In genomic region chr17:18246109-18246725, GRCh38 we compare ENCODE assay signal across 27 cellular contexts. TPM values are rescaled to one million over a fixed set of nuclear protein-coding genes. Genes with fewer than 3 reads are reported as not detected.
DNase-seq lines count a peak whose midpoint lies in the region; ATAC-seq and TF ChIP-seq lines count a peak whose summit lies in the region.
"Had no signal": no experiment of that assay in that cellular context is flagged by ENCODE, and none has a peak within 500 bp of the region (broad histone marks: within the 10 kb centered on the region; RNA-seq: fewer than 3 reads in every experiment).

No MANE protein-coding gene starts in this region.

- no peak for ATAC-seq in stimulated activated effector memory CD8-positive, alpha-beta T cell treated with anti-CD3 and anti-CD28 coated beads, Interleukin-12 subunit alpha, Interleukin-12 subunit beta, amount 100 ng/mL, for 72 hours
- ATAC-seq in HG02623 (IDR thresholded peaks at IDR 0.05; ENCODE audit: unreplicated experiment) (no peak), gastrocnemius medialis (no peak), HG03159 (IDR thresholded peaks at IDR 0.05; ENCODE audit: unreplicated experiment) (no peak)
- ATAC-seq: activated naive CD8-positive, alpha-beta T cell treated with anti-CD3 and anti-CD28 coated beads, Interleukin-2, amount 50 U/mL, for 24 hours had no signal

- H2BK15ac ChIP-seq in H9 (ENCODE audit: low read depth, low read length), result no peak overlapping the region

- WGBS in H9 (ENCODE audit: extremely low coverage, insufficient read length, low lambda C conversion rate), result no CpG with 5 or more reads among the region's 24 CpGs
- WGBS in esophagus squamous epithelium, 2 donors, result 49 to 86% methylated on average over 2 to 6 of the region's 24 CpGs

- peak overlapping the region; percentile 46 for H3K4me2 ChIP-seq in H9 (ENCODE audit: insufficient read depth, insufficient read length, low read length)

- H3K79me1 ChIP-seq in H9 (ENCODE audit: insufficient read depth, low read depth, low read length, poor library complexity, severe bottlenecking), result no peaks in the 10 kb centered on the region

- no peak overlapping the region for H2AK5ac ChIP-seq in H9 (ENCODE audit: insufficient read length, low read length)

- H3K9me3 Mint-ChIP-seq in H9, result no peaks in the 10 kb centered on the region; a peak in 1 of 5 replicates
- no peaks in the 10 kb centered on the region for H3K9me3 Mint-ChIP-seq in stimulated activated effector memory CD8-positive, alpha-beta T cell treated with anti-CD3 and anti-CD28 coated beads, Interleukin-12 subunit alpha, Interleukin-12 subunit beta, amount 100 ng/mL, for 72 hours
- H3K9me3 Mint-ChIP-seq: activated B cell treated with CpG ODN at 0.5 μM for 24 hours; activated naive CD8-positive, alpha-beta T cell treated with anti-CD3 and anti-CD28 coated beads, Interleukin-2, amount 50 U/mL, for 24 hours; brain; CD4-positive, alpha-beta T cell; immature natural killer cell; nephron; T-helper 2 cell treated with Interferon-gamma antibody and Interleukin-4, amounts not matched to agents 5 μg/mL and 100 μg/mL, for 36 hours had no signal

- H3K4me1 ChIP-seq in H9 (ENCODE audit: insufficient read depth, low read length) (peaks cover 3% of the 10 kb centered on the region; the same call in 1 of the 2 replicates), esophagus squamous epithelium (peaks cover 20 to 84% (median 26%) of the 10 kb centered on the region in 3 donors), gastrocnemius medialis (peaks cover 5 to 8% of the 10 kb centered on the region in 2 donors)
- H3K4me1 ChIP-seq: uterus had no signal

- H3K14ac ChIP-seq in H9 (ENCODE audit: insufficient read depth, low read length), result no peak overlapping the region

- H4K5ac ChIP-seq in H9 (ENCODE audit: insufficient read length, low read depth, low read length), result no peak overlapping the region

- H3K56ac ChIP-seq in H9 (ENCODE audit: insufficient read length, low read depth, low read length), result no peak overlapping the region

- peaks cover 22 to 98% (median 25%) of the 10 kb centered on the region in 3 donors for H3K36me3 ChIP-seq in esophagus squamous epithelium
- H3K36me3 ChIP-seq in gastrocnemius medialis, result peaks cover 0 to 81% of the 10 kb centered on the region in 2 donors
- H3K36me3 ChIP-seq: uterus had no signal

- TF ChIP-seq CTCF in H9 (conservative IDR thresholded peaks at IDR 0.05) (no peak), VCaP (conservative IDR thresholded peaks at IDR 0.05) (no peak), esophagus squamous epithelium (IDR thresholded peaks at IDR 0.05) (no peak), gastrocnemius medialis (IDR thresholded peaks at IDR 0.05 in 4 of 5, conservative IDR thresholded peaks at IDR 0.05 in 1 of 5) (no peak)

- H3K18ac ChIP-seq in H9 (ENCODE audit: insufficient read length, low read depth, low read length), result no peak overlapping the region

- intact Hi-C loops in esophagus squamous epithelium (cut with DNase I) (no loop called here), gastrocnemius medialis (cut with DNase I; ENCODE audit: low total_unique reads) (no loop called here)

- peaks cover 3% of the 10 kb centered on the region for H4K20me1 ChIP-seq in H9 (ENCODE audit: control insufficient read depth, insufficient read depth, insufficient read length)

- H3K36me3 Mint-ChIP-seq in H9 (ENCODE audit: insufficient read depth in 1 of 3, low read depth in 3 of 3), result peaks cover 18 to 85% (median 71%) of the 10 kb centered on the region in 3 experiments; a peak in 6 of 7 replicates
- peaks cover 84% of the 10 kb centered on the region for H3K36me3 Mint-ChIP-seq in stimulated activated effector memory CD8-positive, alpha-beta T cell treated with anti-CD3 and anti-CD28 coated beads, Interleukin-12 subunit alpha, Interleukin-12 subunit beta, amount 100 ng/mL, for 72 hours

- DNase-seq in H9 (no peak), esophagus squamous epithelium (lab: John Stamatoyannopoulos, UW) (no peak), NCI-H446 (lab: John Stamatoyannopoulos, UW) (no peak), gastrocnemius medialis (no peak)
- no peak for DNase-seq in stimulated activated effector memory CD8-positive, alpha-beta T cell treated with anti-CD3 and anti-CD28 coated beads, Interleukin-12 subunit alpha, Interleukin-12 subunit beta, amount 100 ng/mL, for 72 hours (ENCODE audit: low spot score in 2 of 2)
- DNase-seq: activated B cell treated with CpG ODN at 0.5 μM for 24 hours; activated CD4-positive, alpha-beta T cell treated with anti-CD3 and anti-CD28 coated beads, Interleukin-2, amount 50 U/mL, for 48 hours; activated CD8-positive, alpha-beta memory T cell treated with anti-CD3 and anti-CD28 coated beads, Interleukin-2, amount 50 U/mL, for 48 hours; activated effector memory CD4-positive, alpha-beta T cell treated with anti-CD3 and anti-CD28 coated beads, Interleukin-2, amount 50 U/mL, for 16 hours; activated naive CD8-positive, alpha-beta T cell treated with anti-CD3 and anti-CD28 coated beads, Interleukin-2, amount 50 U/mL, for 24 hours; CD4-positive, alpha-beta T cell; DMS153; GDM1; heart left ventricle; immature natural killer cell; left ventricle myocardium inferior; NCI-H1436 treated with DMSO at 0.1 percent for 48 hours; NCI-H524; sigmoid colon; uterus had no signal

- H3K4ac ChIP-seq in H9 (ENCODE audit: low read depth, low read length), result no peak overlapping the region

- H3K4me1 Mint-ChIP-seq in H9, result peaks cover 15 to 25% of the 10 kb centered on the region in 2 experiments
- peaks cover 7% of the 10 kb centered on the region for H3K4me1 Mint-ChIP-seq in stimulated activated effector memory CD8-positive, alpha-beta T cell treated with anti-CD3 and anti-CD28 coated beads, Interleukin-12 subunit alpha, Interleukin-12 subunit beta, amount 100 ng/mL, for 72 hours
- H3K4me1 Mint-ChIP-seq: activated naive CD8-positive, alpha-beta T cell treated with anti-CD3 and anti-CD28 coated beads, Interleukin-2, amount 50 U/mL, for 24 hours had no signal

- no peak overlapping the region for H3K23ac ChIP-seq in H9 (ENCODE audit: insufficient read length, low read depth, low read length)

- H3K4me3 ChIP-seq in esophagus squamous epithelium, result peak overlapping the region in 3 of 4 donors; percentile 20 to 54 (median 30)
- H3K4me3 ChIP-seq in gastrocnemius medialis, result no peak overlapping the region
- H3K4me3 ChIP-seq: heart left ventricle, sigmoid colon, uterus had no signal

- H3K9me3 ChIP-seq in H9 (ENCODE audit: control insufficient read depth, low read depth, low read length) (no peaks in the 10 kb centered on the region), esophagus squamous epithelium (no peaks in the 10 kb centered on the region), gastrocnemius medialis (no peaks in the 10 kb centered on the region)
- H3K9me3 ChIP-seq: heart left ventricle, left ventricle myocardium inferior, Peyer's patch, sigmoid colon, uterus had no signal

- H3K9ac ChIP-seq in H9 (ENCODE audit: extremely low read depth, insufficient read length, low read length), result no peak overlapping the region

- no peak overlapping the region for H2AFZ ChIP-seq in H9 (ENCODE audit: low read length)

- no peak overlapping the region for H4K91ac ChIP-seq in H9 (ENCODE audit: insufficient read length, low read depth, low read length)

- no peak overlapping the region for H2BK120ac ChIP-seq in H9 (ENCODE audit: low read depth, low read length, poor library complexity, severe bottlenecking)

- no peaks in the 10 kb centered on the region for H3K23me2 ChIP-seq in H9 (ENCODE audit: insufficient read length, low read depth, low read length, poor library complexity, severe bottlenecking)

- no peak overlapping the region for H2BK20ac ChIP-seq in H9 (ENCODE audit: low read depth, low read length, poor library complexity, severe bottlenecking)

- in situ Hi-C loops in gastrocnemius medialis (cut with MboI; ENCODE audit: low sequenced_read_pairs in 4 of 4), result no loop called here

- H4K8ac ChIP-seq in H9 (replicated peaks; ENCODE audit: insufficient read length, low read depth, low read length), result no peak overlapping the region

- H3K27me3 Mint-ChIP-seq in H9 (ENCODE audit: low read depth), result no peaks in the 10 kb centered on the region; the same call in 1 of the 2 replicates
- H3K27me3 Mint-ChIP-seq: activated B cell treated with CpG ODN at 0.5 μM for 24 hours; activated naive CD8-positive, alpha-beta T cell treated with anti-CD3 and anti-CD28 coated beads, Interleukin-2, amount 50 U/mL, for 24 hours; brain; CD4-positive, alpha-beta T cell had no signal

- no peak overlapping the region for H3T11ph ChIP-seq in H9 (ENCODE audit: low read length)

- no peaks in the 10 kb centered on the region for H3K27me3 ChIP-seq in H9 (ENCODE audit: insufficient read depth, low read length)
- H3K27me3 ChIP-seq in esophagus squamous epithelium, result no peaks in the 10 kb centered on the region
- no peaks in the 10 kb centered on the region for H3K27me3 ChIP-seq in gastrocnemius medialis
- H3K27me3 ChIP-seq: heart left ventricle, Peyer's patch, sigmoid colon, uterus had no signal

- TF ChIP-seq POLR2A in esophagus squamous epithelium (IDR thresholded peaks at IDR 0.05), result no peak
- TF ChIP-seq POLR2A in gastrocnemius medialis (IDR thresholded peaks at IDR 0.05), result no peak

- H3K27ac Mint-ChIP-seq in H9, result peak overlapping the region in 2 of 3 experiments; percentile 66 to 92; a peak in 3 of 7 replicates
- H3K27ac Mint-ChIP-seq in stimulated activated effector memory CD8-positive, alpha-beta T cell treated with anti-CD3 and anti-CD28 coated beads, Interleukin-12 subunit alpha, Interleukin-12 subunit beta, amount 100 ng/mL, for 72 hours, result peak overlapping the region; percentile 77
- H3K27ac Mint-ChIP-seq: activated B cell treated with CpG ODN at 0.5 μM for 24 hours; activated naive CD8-positive, alpha-beta T cell treated with anti-CD3 and anti-CD28 coated beads, Interleukin-2, amount 50 U/mL, for 24 hours; CD4-positive, alpha-beta T cell; immature natural killer cell; T-helper 2 cell treated with Interferon-gamma antibody and Interleukin-4, amounts not matched to agents 5 μg/mL and 100 μg/mL, for 36 hours had no signal

- H3K4me3 Mint-ChIP-seq in H9, result peak overlapping the region; percentile 83 to 92
- no peak overlapping the region for H3K4me3 Mint-ChIP-seq in stimulated activated effector memory CD8-positive, alpha-beta T cell treated with anti-CD3 and anti-CD28 coated beads, Interleukin-12 subunit alpha, Interleukin-12 subunit beta, amount 100 ng/mL, for 72 hours
- H3K4me3 Mint-ChIP-seq: activated B cell treated with CpG ODN at 0.5 μM for 24 hours; activated naive CD8-positive, alpha-beta T cell treated with anti-CD3 and anti-CD28 coated beads, Interleukin-2, amount 50 U/mL, for 24 hours; CD4-positive, alpha-beta T cell; immature natural killer cell; T-helper 2 cell treated with Interferon-gamma antibody and Interleukin-4, amounts not matched to agents 5 μg/mL and 100 μg/mL, for 36 hours had no signal

- no peak overlapping the region for H2BK5ac ChIP-seq in H9 (ENCODE audit: insufficient read length, low read length)

- no peak overlapping the region for H2BK12ac ChIP-seq in H9 (ENCODE audit: insufficient read length, low read depth, low read length)

- H3K79me2 ChIP-seq in H9 (ENCODE audit: insufficient read depth, low read length), result no peaks in the 10 kb centered on the region

- H3K27ac ChIP-seq in H9 (ENCODE audit: insufficient read length, low read depth, low read length) (no peak overlapping the region), VCaP (peak overlapping the region; percentile 56), esophagus squamous epithelium (peak overlapping the region in 3 of 4 donors; percentile 62 to 81 (median 65)), gastrocnemius medialis (no peak overlapping the region)
- H3K27ac ChIP-seq: uterus had no signal

RNA-seq across cellular contexts. Expression of gene FLII, which starts 12.3 kb away (rescaled TPM):
- 298 and 314 TPM in 2 replicates for total RNA-seq in H9 (2021)
- total RNA-seq in esophagus squamous epithelium, result 100 to 1,000 TPM; 190 to 344 (median 232) TPM
- total RNA-seq in gastrocnemius medialis, result 100 to 1,000 TPM; 600 to 752 (median 681) TPM

RNA-seq across cellular contexts. Expression of gene MIEF2, which starts 14.2 kb away (rescaled TPM):
- 10.2 and 10.3 TPM in 2 replicates for total RNA-seq in H9 (2021)
- total RNA-seq in esophagus squamous epithelium, result 10 to 100 TPM in 1 of 4 donors, 1 to 10 TPM in 3; 5.5 to 16.1 (median 8.9) TPM
- total RNA-seq in gastrocnemius medialis, result 10 to 100 TPM; 19.3 to 45.2 (median 34.3) TPM

RNA-seq across cellular contexts. Expression of gene LLGL1, which starts 20.8 kb away (rescaled TPM):
- total RNA-seq in H9 (2021) (65.0 and 66.2 TPM in 2 replicates), esophagus squamous epithelium (10 to 100 TPM; 25.7 to 30.3 (median 28.0) TPM), gastrocnemius medialis (10 to 100 TPM in 3 of 4 donors, 1 to 10 TPM in 1; 9.7 to 21.0 (median 15.7) TPM)

Comparison
In these comparisons a context has a peak if more than half of its experiments do, and no peak if none do; other contexts are left out.
1. H3K27ac ChIP-seq: peak in VCaP (single experiment) and esophagus squamous epithelium (3 of 4); none in H9 (single experiment) and gastrocnemius medialis (0 of 4).
2. H3K4me3 ChIP-seq: peak in esophagus squamous epithelium (3 of 4); none in gastrocnemius medialis (0 of 4).